8 cellular contexts compared by ENCODE assay signal in genomic region chr11:58578635-58579191, GRCh38. TPM values are rescaled to one million over a fixed set of nuclear protein-coding genes. Genes with fewer than 3 reads are reported as not detected.
A peak's percentile ranks its signal among the peaks of the same experiment; 100 is the strongest.
DNase-seq lines count a peak whose midpoint lies in the region; ATAC-seq and TF ChIP-seq lines count a peak whose summit lies in the region.

Gene ZFP91 (plus strand): TSS chr11:58579063. CDS start chr11:58579282, 219 bp downstream.

- H3K9me3 Mint-ChIP-seq in CD8-positive, alpha-beta T cell, result no peaks in the 10 kb centered on the region
- no peaks in the 10 kb centered on the region for H3K9me3 Mint-ChIP-seq in effector memory CD8-positive, alpha-beta T cell

- peak within 1 kb of the TSS; percentile 100 for H3K27ac Mint-ChIP-seq in CD8-positive, alpha-beta T cell
- H3K27ac Mint-ChIP-seq in effector memory CD8-positive, alpha-beta T cell, result peak within 1 kb of the TSS; percentile 100

- peak within 1 kb of the TSS; percentile 99 for H3K4me3 Mint-ChIP-seq in CD8-positive, alpha-beta T cell
- peak within 1 kb of the TSS; percentile 90 to 92 for H3K4me3 Mint-ChIP-seq in effector memory CD8-positive, alpha-beta T cell

- intact Hi-C loops in CD8-positive, alpha-beta T cell (cut with DNase I, micrococcal nuclease), result loop anchor here (1.0 to 10.0 kb wide), 21 partner anchors 10 to 1254 kb away; partner anchors contain the start of genes CLP1 (in 2 of the 2), MED19 (in 2 of the 2), OSBP (in 2 of the 2) and SELENOH (in 2 of the 2)

- CTCF ChIA-PET in CD8-positive, alpha-beta T cell (lab: Charles Lee), result interaction anchor here (2.3 to 5.2 kb wide), 2 partner anchors 11 to 54 kb away, joined by 15 to 67 read pairs; no protein-coding TSS in a partner anchor

- peak; percentile 59 for ATAC-seq in CD8-positive, alpha-beta T cell
- ATAC-seq in GM21360 (IDR thresholded peaks at IDR 0.05; ENCODE audit: unreplicated experiment), result peak; percentile 36
- peak; percentile 53 for ATAC-seq in effector memory CD8-positive, alpha-beta T cell (replicated peaks)

- DNase-seq in CD8-positive, alpha-beta T cell, result peak; percentile 93 to 98 (median 96)
- DNase-seq in HUDEP-2 (lab: John Stamatoyannopoulos, UW; ENCODE audit: unreplicated experiment in 76 of 76), result peak; percentile 39 to 97 (median 93)
- DNase-seq in NT2/D1 (ENCODE audit: low read depth, low spot score), result peak; percentile 95
- peak; percentile 89 to 93 (median 89) for DNase-seq in activated CD8-positive, alpha-beta memory T cell treated with anti-CD3 and anti-CD28 coated beads for 48 hours (ENCODE audit: low read depth in 2 of 3, low spot score in 2 of 3)
- DNase-seq in effector memory CD8-positive, alpha-beta T cell, result peak; percentile 88 to 91 (median 88)
- DNase-seq in medulla oblongata (ENCODE audit: extremely low spot score), result peak; percentile 99
- DNase-seq in stimulated activated CD4-positive, alpha-beta T cell treated with anti-CD3 and anti-CD28 coated beads, TNF-alpha, amount 100 ng/mL, for 48 hours (ENCODE audit: low read depth in 3 of 3), result peak; percentile 91 to 98 (median 94)

- H3K4me3 ChIP-seq in CD8-positive, alpha-beta T cell (ENCODE audit: low read depth, low read length), result peak within 1 kb of the TSS; percentile 99
- peak within 1 kb of the TSS; percentile 92 for H3K4me3 ChIP-seq in NT2/D1 (ENCODE audit: insufficient read length, low read depth)

- H3K27me3 ChIP-seq in CD8-positive, alpha-beta T cell (ENCODE audit: insufficient read depth, low read length), result no peaks in the 10 kb centered on the region
- no peaks in the 10 kb centered on the region for H3K27me3 ChIP-seq in NT2/D1 (ENCODE audit: insufficient read depth, insufficient read length)

- TF ChIP-seq CTCF in CD8-positive, alpha-beta T cell (IDR thresholded peaks at IDR 0.05), result no peak

- H3K9ac ChIP-seq in NT2/D1 (ENCODE audit: insufficient read length, low read depth), result peak within 1 kb of the TSS; percentile 98

- peak within 1 kb of the TSS; percentile 99 for H3K27ac ChIP-seq in CD8-positive, alpha-beta T cell (ENCODE audit: low read depth, low read length)

- no peaks in the 10 kb centered on the region for H3K36me3 ChIP-seq in CD8-positive, alpha-beta T cell (ENCODE audit: insufficient read depth, low read length)
- H3K36me3 ChIP-seq in NT2/D1 (ENCODE audit: insufficient read depth, insufficient read length, low read length), result peaks cover 22% of the 10 kb centered on the region

- H3K36me3 Mint-ChIP-seq in CD8-positive, alpha-beta T cell, result peaks cover 30% of the 10 kb centered on the region
- H3K36me3 Mint-ChIP-seq in effector memory CD8-positive, alpha-beta T cell (ENCODE audit: insufficient read depth), result peaks cover 57% of the 10 kb centered on the region

- H3K4me1 ChIP-seq in CD8-positive, alpha-beta T cell (ENCODE audit: insufficient read depth, low read length), result peaks cover 61% of the 10 kb centered on the region
- H3K4me1 ChIP-seq in NT2/D1 (ENCODE audit: insufficient read depth, insufficient read length), result no peaks in the 10 kb centered on the region

- no peaks in the 10 kb centered on the region for H3K9me3 ChIP-seq in CD8-positive, alpha-beta T cell (ENCODE audit: low read length)
- H3K9me3 ChIP-seq in NT2/D1 (ENCODE audit: insufficient read depth, low read length), result no peaks in the 10 kb centered on the region

- peaks cover 74% of the 10 kb centered on the region for H3K4me1 Mint-ChIP-seq in CD8-positive, alpha-beta T cell (ENCODE audit: low read depth)
- H3K4me1 Mint-ChIP-seq in effector memory CD8-positive, alpha-beta T cell (ENCODE audit: low read depth in 2 of 2), result peaks cover 45 to 62% of the 10 kb centered on the region in 2 donors

- H3K27me3 Mint-ChIP-seq in CD8-positive, alpha-beta T cell (ENCODE audit: low read depth), result no peaks in the 10 kb centered on the region
- no peaks in the 10 kb centered on the region for H3K27me3 Mint-ChIP-seq in effector memory CD8-positive, alpha-beta T cell

- POLR2A ChIA-PET in CD8-positive, alpha-beta T cell (lab: Charles Lee), result interaction anchor here (0.6 to 4.3 kb wide), 6 partner anchors 11 to 837 kb away, joined by 3 to 39 read pairs (median 5); partner anchors contain the start of gene SELENOH

RNA-seq across cellular contexts. Expression of gene ZFP91, which starts in this region (rescaled TPM):
- 10 to 100 TPM; 56.1 to 56.5 TPM for total RNA-seq in CD8-positive, alpha-beta T cell

Comparison
In these comparisons a context has a peak if more than half of its experiments do, and no peak if none do; other contexts are left out.
1. Peak in every context shown above with its lines: DNase-seq, ATAC-seq, H3K4me3 ChIP-seq and H3K27ac ChIP-seq.